Comparison of ENCODE assay signal across 25 cellular contexts in genomic region chr2:33719067-33719466, GRCh38.
DNase-seq lines count a peak whose midpoint lies in the region; ATAC-seq, FAIRE-seq and TF ChIP-seq lines count a peak whose summit lies in the region.
"Had no signal": no experiment of that assay in that cellular context is flagged by ENCODE, and none has a peak within 500 bp of the region (broad histone marks: within the 10 kb centered on the region; RNA-seq: fewer than 3 reads in every experiment).

No MANE protein-coding gene starts in this region.

- H3K9me3 Mint-ChIP-seq in CD14-positive monocyte, result peaks cover 0 to 3% (median 0%) of the 10 kb centered on the region in 7 donors

- FAIRE-seq in endothelial cell of umbilical vein (lab: Jason Lieb, UNC), result no peak
- FAIRE-seq: A549, GM12891 had no signal

- no peak overlapping the region for H3K27ac ChIP-seq in IMR-90 (ENCODE audit: insufficient read depth, low read length)
- H3K27ac ChIP-seq in VCaP, result peak overlapping the region; percentile 37; the same call in 1 of the 2 replicates
- H3K27ac ChIP-seq in endothelial cell of umbilical vein (ENCODE audit: insufficient read depth, low read depth, low read length), result no peak overlapping the region
- H3K27ac ChIP-seq: 22Rv1; A549; BLaER1 treated with 17β-estradiol and CSF1 and Interleukin-3, amounts not matched to agents 10 nM and 100 nM; C4-2B had no signal

- H2BK120ac ChIP-seq in IMR-90 (ENCODE audit: low read depth, low read length), result no peak overlapping the region

- no peak overlapping the region for H3K56ac ChIP-seq in IMR-90 (ENCODE audit: extremely low read depth, insufficient read depth, low read length)

- H3K9me1 ChIP-seq in IMR-90 (ENCODE audit: insufficient read depth, low read length), result no peaks in the 10 kb centered on the region
- H3K9me1 ChIP-seq in endothelial cell of umbilical vein (replicated peaks; ENCODE audit: control insufficient read depth, extremely low read depth, insufficient read depth, low read length), result no peaks in the 10 kb centered on the region

- H2BK15ac ChIP-seq in IMR-90 (ENCODE audit: low read depth, low read length), result no peak overlapping the region

- H2AK9ac ChIP-seq in IMR-90 (replicated peaks; ENCODE audit: low read depth, low read length, poor library complexity), result no peak overlapping the region

- H3K27ac Mint-ChIP-seq in CD14-positive monocyte, result no peak overlapping the region
- H3K27ac Mint-ChIP-seq: B cell; CD4-positive, alpha-beta memory T cell; CD4-positive, CD25-positive, alpha-beta regulatory T cell; CD8-positive, alpha-beta memory T cell had no signal

- no peak for TF ChIP-seq CTCF in IMR-90 (conservative IDR thresholded peaks at IDR 0.05; ENCODE audit: low read depth, low read length)
- TF ChIP-seq CTCF in VCaP (conservative IDR thresholded peaks at IDR 0.05), result no peak
- TF ChIP-seq CTCF in endothelial cell of umbilical vein (IDR thresholded peaks at IDR 0.05; ENCODE audit: extremely low read depth in 1 of 2, insufficient read depth in 1 of 2, low read depth in 1 of 2, low read length in 2 of 2), result no peak
- no peak for TF ChIP-seq CTCF in CD14-positive monocyte (IDR thresholded peaks at IDR 0.05)

- H3K79me1 ChIP-seq in IMR-90 (ENCODE audit: low read depth in 1 of 2, low read length in 2 of 2), result no peaks in the 10 kb centered on the region

- H3K4ac ChIP-seq in IMR-90 (ENCODE audit: low read depth, low read length), result no peak overlapping the region

- H3K27me3 ChIP-seq in IMR-90 (ENCODE audit: control insufficient read depth, insufficient read depth, low read length) (no peaks in the 10 kb centered on the region), endothelial cell of umbilical vein (ENCODE audit: control insufficient read depth in 2 of 2, insufficient read depth in 2 of 2, low read length in 2 of 2) (no peaks in the 10 kb centered on the region)
- H3K27me3 ChIP-seq: BLaER1 treated with 17β-estradiol and CSF1 and Interleukin-3, amounts not matched to agents 10 nM and 100 nM had no signal

- no peak overlapping the region for H3K4me3 Mint-ChIP-seq in CD14-positive monocyte
- H3K4me3 Mint-ChIP-seq: B cell; CD4-positive, alpha-beta memory T cell; CD4-positive, CD25-positive, alpha-beta regulatory T cell; CD8-positive, alpha-beta memory T cell had no signal

- no peak for TF ChIP-seq RAD21 in IMR-90 (IDR thresholded peaks at IDR 0.05; ENCODE audit: low read length)

- H4K8ac ChIP-seq in IMR-90 (ENCODE audit: low read depth in 2 of 2, low read length in 2 of 2), result no peak overlapping the region

- H2BK20ac ChIP-seq in IMR-90 (ENCODE audit: low read depth, low read length), result no peak overlapping the region

- H4K5ac ChIP-seq in IMR-90 (ENCODE audit: low read depth, low read length), result no peak overlapping the region

- no peaks in the 10 kb centered on the region for H3K36me3 Mint-ChIP-seq in CD14-positive monocyte
- H3K36me3 Mint-ChIP-seq: CD4-positive, alpha-beta memory T cell; CD4-positive, CD25-positive, alpha-beta regulatory T cell; CD8-positive, alpha-beta memory T cell had no signal

- BruUV-seq in IMR-90 (replicated peaks; lab: Mats Ljungman, UMichigan) (no TSS peak), endothelial cell of umbilical vein (replicated peaks; lab: Mats Ljungman, UMichigan) (no TSS peak)

- DNase-seq in NCI-H2029 (lab: John Stamatoyannopoulos, UW) (peak; percentile 3), NCI-H2029 treated with DMSO at 0.1 percent for 48 hours (lab: John Stamatoyannopoulos, UW) (no peak), IMR-90 (no peak), endothelial cell of umbilical vein (ENCODE audit: low read depth, low spot score) (no peak), CD14-positive monocyte (ENCODE audit: low spot score) (no peak), GDM1 (lab: John Stamatoyannopoulos, UW) (no peak), cerebellum (ENCODE audit: low spot score) (no peak)
- DNase-seq: AML-193; CD4-positive, alpha-beta memory T cell; CD4-positive, CD25-positive, alpha-beta regulatory T cell; CD8-positive, alpha-beta memory T cell; COR-L47; DMS 273 treated with DMSO at 0.1 percent for 48 hours; DMS153; DMS53; DMS79; DND-41; GF-D8 had no signal

- H3K4me3 ChIP-seq in IMR-90 (ENCODE audit: insufficient read depth, low read depth, low read length) (no peak overlapping the region), endothelial cell of umbilical vein (replicated peaks in 1 of 3; ENCODE audit: insufficient read depth in 1 of 3, low read depth in 1 of 3, low read length in 3 of 3) (no peak overlapping the region)
- H3K4me3 ChIP-seq: A549; BLaER1 treated with 17β-estradiol and CSF1 and Interleukin-3, amounts not matched to agents 10 nM and 100 nM had no signal

- H2AK5ac ChIP-seq in IMR-90 (ENCODE audit: low read depth, low read length), result no peak overlapping the region

- H3K18ac ChIP-seq in IMR-90 (ENCODE audit: low read depth, low read length), result no peak overlapping the region

- intact Hi-C loops in IMR-90 (cut with micrococcal nuclease) (no loop called here), endothelial cell of umbilical vein (cut with micrococcal nuclease) (no loop called here), CD14-positive monocyte (cut with micrococcal nuclease) (no loop called here)

- H4K91ac ChIP-seq in IMR-90 (ENCODE audit: insufficient read depth, low read depth, low read length), result no peak overlapping the region

- no CpG with 5 or more reads among the region's 2 CpGs for WGBS in IMR-90 (ENCODE audit: extremely low coverage in 2 of 2, insufficient read length in 1 of 2), 2 experiments

- H3K36me3 ChIP-seq in IMR-90 (ENCODE audit: control insufficient read depth, insufficient read depth, low read length) (no peaks in the 10 kb centered on the region), endothelial cell of umbilical vein (ENCODE audit: control insufficient read depth in 2 of 2, extremely low read depth in 1 of 2, insufficient read depth in 2 of 2, low read length in 2 of 2) (no peaks in the 10 kb centered on the region)
- H3K36me3 ChIP-seq: BLaER1 treated with 17β-estradiol and CSF1 and Interleukin-3, amounts not matched to agents 10 nM and 100 nM had no signal

- POLR2A ChIA-PET in IMR-90 (lab: Charles Lee; ENCODE audit: unreplicated experiment), result no interaction called here
- POLR2A ChIA-PET in endothelial cell of umbilical vein (lab: Charles Lee), result no interaction called here

- H2AFZ ChIP-seq in IMR-90 (replicated peaks; ENCODE audit: low read length, poor library complexity) (no peak overlapping the region), endothelial cell of umbilical vein (ENCODE audit: low read depth, low read length) (no peak overlapping the region)

- in situ Hi-C loops in IMR-90 (cut with MboI; ENCODE audit: low sequenced_read_pairs), result no loop called here

- H4K20me1 ChIP-seq in IMR-90 (ENCODE audit: insufficient read depth, low read length), result no peaks in the 10 kb centered on the region
- no peaks in the 10 kb centered on the region for H4K20me1 ChIP-seq in endothelial cell of umbilical vein (replicated peaks; ENCODE audit: control insufficient read depth, extremely low read depth, insufficient read depth, low read length)
- H4K20me1 ChIP-seq: BLaER1 treated with 17β-estradiol and CSF1 and Interleukin-3, amounts not matched to agents 10 nM and 100 nM had no signal

- CTCF ChIA-PET in IMR-90 (lab: Yijun Ruan, JAX) (no interaction called here), endothelial cell of umbilical vein (lab: Charles Lee) (no interaction called here)

- H3K9me3 ChIP-seq in IMR-90 (ENCODE audit: control insufficient read depth, insufficient read depth, low read length) (no peaks in the 10 kb centered on the region), endothelial cell of umbilical vein (replicated peaks; ENCODE audit: control insufficient read depth, insufficient read depth, low read length) (no peaks in the 10 kb centered on the region)
- H3K9me3 ChIP-seq: A549; BLaER1 treated with 17β-estradiol and CSF1 and Interleukin-3, amounts not matched to agents 10 nM and 100 nM had no signal

- no peak for ATAC-seq in IMR-90 (ENCODE audit: low read depth)
- ATAC-seq: A549 had no signal

- no peaks in the 10 kb centered on the region for H3K4me1 Mint-ChIP-seq in CD14-positive monocyte
- H3K4me1 Mint-ChIP-seq: B cell; CD4-positive, alpha-beta memory T cell; CD4-positive, CD25-positive, alpha-beta regulatory T cell; CD8-positive, alpha-beta memory T cell had no signal

- no peak overlapping the region for H3K14ac ChIP-seq in IMR-90 (replicated peaks; ENCODE audit: low read depth, low read length)

- no peak for TF ChIP-seq POLR2A in IMR-90 (IDR thresholded peaks at IDR 0.05; ENCODE audit: low read depth, low read length)
- TF ChIP-seq POLR2A in endothelial cell of umbilical vein (IDR thresholded peaks at IDR 0.05; ENCODE audit: low read depth, low read length), result no peak

- H3K79me2 ChIP-seq in endothelial cell of umbilical vein (ENCODE audit: control insufficient read depth, insufficient read depth, low read length), result no peaks in the 10 kb centered on the region

- H3K9ac ChIP-seq in IMR-90 (ENCODE audit: low read depth, low read length), result no peak overlapping the region
- H3K9ac ChIP-seq in endothelial cell of umbilical vein (replicated peaks; ENCODE audit: extremely low read depth, insufficient read depth, low read length), result no peak overlapping the region
- H3K9ac ChIP-seq: BLaER1 treated with 17β-estradiol and CSF1 and Interleukin-3, amounts not matched to agents 10 nM and 100 nM had no signal

- no peak overlapping the region for H3K4me2 ChIP-seq in IMR-90 (ENCODE audit: low read depth, low read length)
- peak overlapping the region; percentile 26 for H3K4me2 ChIP-seq in endothelial cell of umbilical vein (ENCODE audit: insufficient read depth, low read length)
- H3K4me2 ChIP-seq: A549; BLaER1 treated with 17β-estradiol and CSF1 and Interleukin-3, amounts not matched to agents 10 nM and 100 nM had no signal

- dilution Hi-C loops in IMR-90 (cut with HindIII; ENCODE audit: low sequenced_read_pairs, unreplicated experiment) (no loop called here), endothelial cell of umbilical vein (cut with MboI; ENCODE audit: extremely low pct_ligation_motif_present, low sequenced_read_pairs) (no loop called here)

- H3K4me1 ChIP-seq in IMR-90 (ENCODE audit: control insufficient read depth, insufficient read depth, low read length) (no peaks in the 10 kb centered on the region), endothelial cell of umbilical vein (ENCODE audit: control insufficient read depth, extremely low read depth, insufficient read depth, low read length) (peaks cover 10% of the 10 kb centered on the region)
- H3K4me1 ChIP-seq: A549; BLaER1 treated with 17β-estradiol and CSF1 and Interleukin-3, amounts not matched to agents 10 nM and 100 nM had no signal

- peaks cover 1 to 7% (median 4%) of the 10 kb centered on the region in 3 donors for H3K27me3 Mint-ChIP-seq in CD14-positive monocyte (ENCODE audit: low read depth in 3 of 3)
- H3K27me3 Mint-ChIP-seq: CD4-positive, CD25-positive, alpha-beta regulatory T cell had no signal

- no peak overlapping the region for H3K23ac ChIP-seq in IMR-90 (ENCODE audit: low read depth, low read length)

- H2BK5ac ChIP-seq in IMR-90 (ENCODE audit: low read depth, low read length, poor library complexity, severe bottlenecking), result no peak overlapping the region

TF ChIP-seq in IMR-90, 13 proteins besides CTCF, POLR2A, EP300 and RAD21:
- TF ChIP-seq CEBPB (IDR thresholded peaks at IDR 0.05; ENCODE audit: low read depth, low read length) (peak; percentile 82), BHLHE40 (IDR thresholded peaks at IDR 0.05; ENCODE audit: low read depth, low read length) (no peak)

TF ChIP-seq in endothelial cell of umbilical vein, 7 proteins besides CTCF, POLR2A, EP300 and RAD21 (continues in another document):
- no peak for TF ChIP-seq EZH2 (IDR thresholded peaks at IDR 0.05; ENCODE audit: borderline replicate concordance, low read depth, low read length, severe bottlenecking)
